Comparison of ENCODE assay signal across 1 cellular context in the genomic region with DNA sequence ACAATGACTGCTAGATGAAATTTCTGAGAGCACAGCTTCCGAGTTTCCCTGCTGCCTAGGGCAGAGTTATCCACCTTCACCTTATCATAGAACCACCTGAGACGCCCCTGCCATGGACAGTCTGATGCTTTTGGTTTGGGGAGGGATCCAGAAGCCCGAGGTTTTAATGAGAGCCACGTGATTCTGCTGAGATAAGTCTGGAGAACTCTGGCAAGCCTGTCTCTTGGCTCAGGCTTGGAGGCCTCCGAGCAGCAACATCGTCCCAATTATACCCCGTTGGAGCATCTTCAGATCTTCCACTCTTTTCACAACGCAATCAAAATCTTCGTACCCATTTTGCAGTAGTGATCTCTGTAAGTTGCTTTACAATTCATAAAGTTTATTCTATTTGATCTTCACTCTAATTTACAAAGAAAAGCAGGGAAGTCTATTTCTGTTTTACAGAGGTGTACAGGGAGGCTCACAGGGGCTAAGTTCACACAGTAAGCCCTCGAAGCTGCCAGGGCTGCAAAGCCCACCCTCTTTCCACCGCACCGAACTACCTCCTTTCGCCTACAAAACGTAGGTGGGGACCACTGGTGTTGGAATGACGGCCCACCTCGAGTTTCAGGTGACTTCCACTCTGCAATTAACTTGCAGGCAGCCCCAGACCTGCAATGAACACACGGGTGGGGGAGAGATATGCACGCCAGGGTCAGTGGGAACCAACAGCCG.
TF ChIP-seq lines count a peak whose summit lies in the region.

No MANE protein-coding gene starts in this region.

TF ChIP-seq in HepG2, 621 proteins besides CTCF, POLR2A, EP300 and RAD21 (continued from another document):
- TF ChIP-seq ZNF30 (CRISPR knock-in tag; IDR thresholded peaks at IDR 0.05) (0 out of 2 replicates have a peak, but pooled peaks have one; percentile 57), ZNF614 (CRISPR knock-in tag; IDR thresholded peaks at IDR 0.05; ENCODE audit: borderline replicate concordance) (no peak), FOSL1 (CRISPR knock-in tag; IDR thresholded peaks at IDR 0.05; ENCODE audit: borderline replicate concordance) (no peak), JUN (CRISPR knock-in tag; IDR thresholded peaks at IDR 0.05) (no peak), ZNF737 (CRISPR knock-in tag; IDR thresholded peaks at IDR 0.05; ENCODE audit: borderline replicate concordance) (no peak), ZNF383 (CRISPR knock-in tag; IDR thresholded peaks at IDR 0.05; ENCODE audit: borderline replicate concordance) (no peak), SIN3B (IDR thresholded peaks at IDR 0.05; ENCODE audit: low read length) (no peak), MNT (IDR thresholded peaks at IDR 0.05) (no peak), ZBTB43 (CRISPR knock-in tag; conservative IDR thresholded peaks at IDR 0.05) (no peak), SYNCRIP (IDR thresholded peaks at IDR 0.05; ENCODE audit: insufficient read depth, low read depth, low read length) (no peak), GZF1 (CRISPR knock-in tag; IDR thresholded peaks at IDR 0.05) (no peak), ZNF770 (CRISPR knock-in tag; IDR thresholded peaks at IDR 0.05) (no peak), ZMYM4 (CRISPR knock-in tag; IDR thresholded peaks at IDR 0.05) (no peak), ZNF235 (CRISPR knock-in tag; IDR thresholded peaks at IDR 0.05; ENCODE audit: borderline replicate concordance) (no peak), NAIF1 (CRISPR knock-in tag; IDR thresholded peaks at IDR 0.05; ENCODE audit: borderline replicate concordance) (no peak; the same call in 1 of the 2 replicates), ZBTB7B (CRISPR knock-in tag; IDR thresholded peaks at IDR 0.05) (peak; percentile 34; the same call in 1 of the 2 replicates), ZNF639 (CRISPR knock-in tag; conservative IDR thresholded peaks at IDR 0.05) (no peak), ARNTL (CRISPR knock-in tag; IDR thresholded peaks at IDR 0.05) (0 out of 2 replicates have a peak, but pooled peaks have one; percentile 25), SAP130 (CRISPR knock-in tag; IDR thresholded peaks at IDR 0.05; ENCODE audit: low read depth) (no peak), ZNF382 (CRISPR knock-in tag; IDR thresholded peaks at IDR 0.05; ENCODE audit: borderline replicate concordance) (no peak), SOX5 (CRISPR knock-in tag; IDR thresholded peaks at IDR 0.05; ENCODE audit: borderline replicate concordance) (no peak), U2AF2 (IDR thresholded peaks at IDR 0.05; ENCODE audit: low read depth, low read length) (no peak), RNF2 (conservative IDR thresholded peaks at IDR 0.05; ENCODE audit: low read depth) (no peak; the same call in 1 of the 2 replicates), MXI1 (IDR thresholded peaks at IDR 0.05; ENCODE audit: borderline replicate concordance, low read depth, low read length) (no peak), THAP9 (CRISPR knock-in tag; IDR thresholded peaks at IDR 0.05; ENCODE audit: borderline replicate concordance) (no peak), PHF21A (CRISPR knock-in tag; IDR thresholded peaks at IDR 0.05) (no peak), ZFP36L1 (CRISPR knock-in tag; IDR thresholded peaks at IDR 0.05) (no peak), ZNF709 (CRISPR knock-in tag; IDR thresholded peaks at IDR 0.05) (0 out of 2 replicates have a peak, but pooled peaks have one; percentile 2), AKAP8 (CRISPR knock-in tag; IDR thresholded peaks at IDR 0.05) (no peak), DR1 (CRISPR knock-in tag; IDR thresholded peaks at IDR 0.05) (no peak; the same call in 1 of the 2 replicates), ZNF350 (CRISPR knock-in tag; IDR thresholded peaks at IDR 0.05; ENCODE audit: borderline replicate concordance, low read depth) (no peak), PPARG (CRISPR knock-in tag; conservative IDR thresholded peaks at IDR 0.05) (no peak), HNRNPK (IDR thresholded peaks at IDR 0.05; ENCODE audit: low read depth, low read length, poor library complexity, severe bottlenecking) (no peak), ZNF44 (CRISPR knock-in tag; IDR thresholded peaks at IDR 0.05) (no peak), CBX2 (IDR thresholded peaks at IDR 0.05; ENCODE audit: low read depth, low read length) (no peak), CBX2 (CRISPR knock-in tag; IDR thresholded peaks at IDR 0.05; ENCODE audit: low read depth) (no peak), ZSCAN12 (CRISPR knock-in tag; IDR thresholded peaks at IDR 0.05) (no peak)
- TF ChIP-seq, protein P1, sequence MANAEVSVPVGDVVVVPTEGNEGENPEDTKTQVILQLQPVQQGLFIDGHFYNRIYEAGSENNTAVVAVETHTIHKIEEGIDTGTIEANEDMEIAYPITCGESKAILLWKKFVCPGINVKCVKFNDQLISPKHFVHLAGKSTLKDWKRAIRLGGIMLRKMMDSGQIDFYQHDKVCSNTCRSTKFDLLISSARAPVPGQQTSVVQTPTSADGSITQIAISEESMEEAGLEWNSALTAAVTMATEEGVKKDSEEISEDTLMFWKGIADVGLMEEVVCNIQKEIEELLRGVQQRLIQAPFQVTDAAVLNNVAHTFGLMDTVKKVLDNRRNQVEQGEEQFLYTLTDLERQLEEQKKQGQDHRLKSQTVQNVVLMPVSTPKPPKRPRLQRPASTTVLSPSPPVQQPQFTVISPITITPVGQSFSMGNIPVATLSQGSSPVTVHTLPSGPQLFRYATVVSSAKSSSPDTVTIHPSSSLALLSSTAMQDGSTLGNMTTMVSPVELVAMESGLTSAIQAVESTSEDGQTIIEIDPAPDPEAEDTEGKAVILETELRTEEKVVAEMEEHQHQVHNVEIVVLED (CRISPR knock-in tag; IDR thresholded peaks at IDR 0.05; ENCODE audit: borderline replicate concordance), result no peak
- TF ChIP-seq, protein P2, sequence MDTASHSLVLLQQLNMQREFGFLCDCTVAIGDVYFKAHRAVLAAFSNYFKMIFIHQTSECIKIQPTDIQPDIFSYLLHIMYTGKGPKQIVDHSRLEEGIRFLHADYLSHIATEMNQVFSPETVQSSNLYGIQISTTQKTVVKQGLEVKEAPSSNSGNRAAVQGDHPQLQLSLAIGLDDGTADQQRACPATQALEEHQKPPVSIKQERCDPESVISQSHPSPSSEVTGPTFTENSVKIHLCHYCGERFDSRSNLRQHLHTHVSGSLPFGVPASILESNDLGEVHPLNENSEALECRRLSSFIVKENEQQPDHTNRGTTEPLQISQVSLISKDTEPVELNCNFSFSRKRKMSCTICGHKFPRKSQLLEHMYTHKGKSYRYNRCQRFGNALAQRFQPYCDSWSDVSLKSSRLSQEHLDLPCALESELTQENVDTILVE (CRISPR knock-in tag; IDR thresholded peaks at IDR 0.05), result no peak
- TF ChIP-seq, protein P3, sequence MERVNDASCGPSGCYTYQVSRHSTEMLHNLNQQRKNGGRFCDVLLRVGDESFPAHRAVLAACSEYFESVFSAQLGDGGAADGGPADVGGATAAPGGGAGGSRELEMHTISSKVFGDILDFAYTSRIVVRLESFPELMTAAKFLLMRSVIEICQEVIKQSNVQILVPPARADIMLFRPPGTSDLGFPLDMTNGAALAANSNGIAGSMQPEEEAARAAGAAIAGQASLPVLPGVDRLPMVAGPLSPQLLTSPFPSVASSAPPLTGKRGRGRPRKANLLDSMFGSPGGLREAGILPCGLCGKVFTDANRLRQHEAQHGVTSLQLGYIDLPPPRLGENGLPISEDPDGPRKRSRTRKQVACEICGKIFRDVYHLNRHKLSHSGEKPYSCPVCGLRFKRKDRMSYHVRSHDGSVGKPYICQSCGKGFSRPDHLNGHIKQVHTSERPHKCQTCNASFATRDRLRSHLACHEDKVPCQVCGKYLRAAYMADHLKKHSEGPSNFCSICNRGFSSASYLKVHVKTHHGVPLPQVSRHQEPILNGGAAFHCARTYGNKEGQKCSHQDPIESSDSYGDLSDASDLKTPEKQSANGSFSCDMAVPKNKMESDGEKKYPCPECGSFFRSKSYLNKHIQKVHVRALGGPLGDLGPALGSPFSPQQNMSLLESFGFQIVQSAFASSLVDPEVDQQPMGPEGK (CRISPR knock-in tag; IDR thresholded peaks at IDR 0.05), result no peak
- TF ChIP-seq, protein P4, sequence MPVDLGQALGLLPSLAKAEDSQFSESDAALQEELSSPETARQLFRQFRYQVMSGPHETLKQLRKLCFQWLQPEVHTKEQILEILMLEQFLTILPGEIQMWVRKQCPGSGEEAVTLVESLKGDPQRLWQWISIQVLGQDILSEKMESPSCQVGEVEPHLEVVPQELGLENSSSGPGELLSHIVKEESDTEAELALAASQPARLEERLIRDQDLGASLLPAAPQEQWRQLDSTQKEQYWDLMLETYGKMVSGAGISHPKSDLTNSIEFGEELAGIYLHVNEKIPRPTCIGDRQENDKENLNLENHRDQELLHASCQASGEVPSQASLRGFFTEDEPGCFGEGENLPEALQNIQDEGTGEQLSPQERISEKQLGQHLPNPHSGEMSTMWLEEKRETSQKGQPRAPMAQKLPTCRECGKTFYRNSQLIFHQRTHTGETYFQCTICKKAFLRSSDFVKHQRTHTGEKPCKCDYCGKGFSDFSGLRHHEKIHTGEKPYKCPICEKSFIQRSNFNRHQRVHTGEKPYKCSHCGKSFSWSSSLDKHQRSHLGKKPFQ (CRISPR knock-in tag; IDR thresholded peaks at IDR 0.05; ENCODE audit: insufficient replicate concordance), result peak; percentile 27
TF ChIP-seq in HepG2: peak in this region for 5.
